Comparison of ENCODE assay signal across 8 cellular contexts in the genomic region with DNA sequence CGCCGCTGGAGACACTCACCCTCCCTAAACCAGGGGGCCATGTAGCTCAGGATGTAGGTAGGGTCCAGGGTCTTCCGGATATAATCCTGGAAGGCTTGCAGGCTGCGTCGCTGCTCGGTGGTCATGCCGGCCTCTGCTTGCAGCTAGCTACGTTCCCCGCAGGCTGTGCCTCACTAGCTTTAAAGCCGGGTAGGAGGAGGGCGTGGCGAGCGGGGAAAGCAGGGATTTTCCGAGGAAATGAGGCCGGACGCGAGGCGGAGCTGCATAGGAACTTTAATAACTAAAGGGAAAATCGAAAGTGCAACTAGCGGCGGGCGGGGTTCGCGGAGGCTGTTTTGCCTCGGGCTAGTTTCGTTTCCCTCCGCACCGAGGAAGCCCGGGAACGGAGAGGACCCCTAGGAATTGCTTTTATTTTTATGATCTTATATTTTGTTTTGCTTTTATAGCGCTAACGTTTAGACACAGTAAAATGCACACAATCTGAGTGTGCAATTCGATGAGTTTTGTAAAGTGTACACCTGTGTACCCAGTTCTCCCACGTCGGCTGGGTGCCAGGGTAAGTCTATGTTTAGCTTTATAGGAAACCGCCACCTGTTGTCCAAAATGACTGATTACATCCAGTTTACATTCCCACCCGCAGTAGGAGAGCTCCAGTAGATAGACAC. TPM values are rescaled to one million over a fixed set of nuclear protein-coding genes. Genes with fewer than 3 reads are reported as not detected.
A peak's percentile ranks its signal among the peaks of the same experiment; 100 is the strongest.
DNase-seq lines count a peak whose midpoint lies in the region; ATAC-seq and TF ChIP-seq lines count a peak whose summit lies in the region.

A gene (minus strand): TSS at position 155 of the 665 bp plus-strand sequence. CDS start 30 bp downstream, at position 125.

- DNase-seq in AML-193 (lab: John Stamatoyannopoulos, UW) (peak; percentile 79 to 89), NCI-H345 treated with DMSO at 0.1 percent for 48 hours (lab: John Stamatoyannopoulos, UW; ENCODE audit: unreplicated experiment) (peak; percentile 98), coronary artery (ENCODE audit: low spot score) (peak; percentile 94), left lobe of liver (ENCODE audit: low spot score) (peak; percentile 95)
- DNase-seq in activated CD4-positive, alpha-beta T cell treated with anti-CD3 and anti-CD28 coated beads for 4 hours: peak; percentile 81 to 82
- DNase-seq in stimulated activated CD4-positive, alpha-beta T cell treated with anti-CD3 and anti-CD28 coated beads, Interleukin-2, amount 100 ng/mL, for 4 hours (ENCODE audit: low read depth): peak; percentile 77

- H3K27ac ChIP-seq in coronary artery: peak within 1 kb of the TSS; percentile 72 to 89

- peak; percentile 17 for TF ChIP-seq CTCF in coronary artery (IDR thresholded peaks at IDR 0.05)

- ATAC-seq in GM19025 (IDR thresholded peaks at IDR 0.05; ENCODE audit: low read depth, unreplicated experiment): peak; percentile 68
- peak; percentile 73 for ATAC-seq in HG03342 (IDR thresholded peaks at IDR 0.05; ENCODE audit: unreplicated experiment)
- peak; percentile 93 for ATAC-seq in left lobe of liver

- peak within 1 kb of the TSS; percentile 84 for H3K4me3 ChIP-seq in coronary artery

RNA-seq across cellular contexts. Expression of the gene that starts here (rescaled TPM):
- total RNA-seq in left lobe of liver: 2.9 TPM

Comparison
In these comparisons a context has a peak if more than half of its experiments do, and no peak if none do; other contexts are left out.
1. Peak in every context shown above with its lines: DNase-seq, ATAC-seq, H3K4me3 ChIP-seq and H3K27ac ChIP-seq.